In the genomic region with DNA sequence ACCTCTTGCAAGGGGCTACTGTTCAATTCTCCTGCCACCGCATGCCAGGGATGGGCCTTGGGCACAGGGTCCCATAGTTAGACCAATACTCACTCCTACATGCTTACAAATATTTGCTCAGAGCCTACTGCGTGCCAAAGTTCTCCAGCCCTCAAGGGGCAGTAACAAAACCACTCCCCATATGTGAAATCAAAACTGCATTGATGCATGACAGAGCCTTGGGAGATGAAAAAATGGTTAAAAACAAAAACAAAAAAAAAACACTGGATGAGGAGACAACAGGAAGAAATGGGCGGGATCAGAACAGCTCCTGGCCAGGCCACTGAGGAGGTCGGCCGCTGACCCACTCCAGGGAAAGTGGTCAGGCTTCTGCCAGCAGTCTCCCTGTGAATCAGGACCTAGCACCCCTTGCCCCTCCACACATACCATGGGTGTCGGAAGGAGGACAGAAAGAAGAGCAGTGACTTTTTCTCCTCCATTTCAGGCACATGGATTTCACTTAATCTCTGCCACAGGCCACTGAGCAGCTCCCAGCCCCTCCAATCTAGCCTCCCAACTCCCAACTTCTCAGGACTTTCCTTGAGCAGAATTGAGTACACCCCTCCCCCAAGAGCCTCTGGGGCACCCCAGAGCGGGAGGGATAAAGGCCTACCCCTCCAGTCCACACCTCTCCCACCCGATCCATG, we compare ENCODE assay signal across 2 cellular contexts.
TF ChIP-seq lines count a peak whose summit lies in the region.

No MANE protein-coding gene starts in this region.

TF ChIP-seq in A549, 52 proteins besides CTCF, POLR2A, EP300 and RAD21:
- TF ChIP-seq HOXB13 (CRISPR knock-in tag; IDR thresholded peaks at IDR 0.05; ENCODE audit: low read depth) (no peak), FOXS1 (CRISPR knock-in tag; IDR thresholded peaks at IDR 0.05) (no peak), HDAC2 (IDR thresholded peaks at IDR 0.05) (no peak), CHD2 (IDR thresholded peaks at IDR 0.05; ENCODE audit: low read length, partially characterized antibody) (no peak), PHF8 (IDR thresholded peaks at IDR 0.05; ENCODE audit: borderline replicate concordance, low read depth) (no peak), BHLHE40 (IDR thresholded peaks at IDR 0.05; ENCODE audit: low read depth, low read length) (no peak), MYC (IDR thresholded peaks at IDR 0.05; ENCODE audit: borderline replicate concordance, low read length) (no peak), CHD4 (IDR thresholded peaks at IDR 0.05; ENCODE audit: borderline replicate concordance) (no peak), EHMT2 (IDR thresholded peaks at IDR 0.05; ENCODE audit: low read depth) (no peak), TFCP2L1 (CRISPR knock-in tag; IDR thresholded peaks at IDR 0.05) (no peak), JUN (IDR thresholded peaks at IDR 0.05) (no peak)
- TF ChIP-seq, protein P1, sequence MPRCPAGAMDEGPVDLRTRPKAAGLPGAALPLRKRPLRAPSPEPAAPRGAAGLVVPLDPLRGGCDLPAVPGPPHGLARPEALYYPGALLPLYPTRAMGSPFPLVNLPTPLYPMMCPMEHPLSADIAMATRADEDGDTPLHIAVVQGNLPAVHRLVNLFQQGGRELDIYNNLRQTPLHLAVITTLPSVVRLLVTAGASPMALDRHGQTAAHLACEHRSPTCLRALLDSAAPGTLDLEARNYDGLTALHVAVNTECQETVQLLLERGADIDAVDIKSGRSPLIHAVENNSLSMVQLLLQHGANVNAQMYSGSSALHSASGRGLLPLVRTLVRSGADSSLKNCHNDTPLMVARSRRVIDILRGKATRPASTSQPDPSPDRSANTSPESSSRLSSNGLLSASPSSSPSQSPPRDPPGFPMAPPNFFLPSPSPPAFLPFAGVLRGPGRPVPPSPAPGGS (IDR thresholded peaks at IDR 0.05): no peak
- TF ChIP-seq, protein P2, sequence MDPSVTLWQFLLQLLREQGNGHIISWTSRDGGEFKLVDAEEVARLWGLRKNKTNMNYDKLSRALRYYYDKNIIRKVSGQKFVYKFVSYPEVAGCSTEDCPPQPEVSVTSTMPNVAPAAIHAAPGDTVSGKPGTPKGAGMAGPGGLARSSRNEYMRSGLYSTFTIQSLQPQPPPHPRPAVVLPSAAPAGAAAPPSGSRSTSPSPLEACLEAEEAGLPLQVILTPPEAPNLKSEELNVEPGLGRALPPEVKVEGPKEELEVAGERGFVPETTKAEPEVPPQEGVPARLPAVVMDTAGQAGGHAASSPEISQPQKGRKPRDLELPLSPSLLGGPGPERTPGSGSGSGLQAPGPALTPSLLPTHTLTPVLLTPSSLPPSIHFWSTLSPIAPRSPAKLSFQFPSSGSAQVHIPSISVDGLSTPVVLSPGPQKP (IDR thresholded peaks at IDR 0.05; ENCODE audit: low read depth, low read length): no peak
- TF ChIP-seq, protein P3, sequence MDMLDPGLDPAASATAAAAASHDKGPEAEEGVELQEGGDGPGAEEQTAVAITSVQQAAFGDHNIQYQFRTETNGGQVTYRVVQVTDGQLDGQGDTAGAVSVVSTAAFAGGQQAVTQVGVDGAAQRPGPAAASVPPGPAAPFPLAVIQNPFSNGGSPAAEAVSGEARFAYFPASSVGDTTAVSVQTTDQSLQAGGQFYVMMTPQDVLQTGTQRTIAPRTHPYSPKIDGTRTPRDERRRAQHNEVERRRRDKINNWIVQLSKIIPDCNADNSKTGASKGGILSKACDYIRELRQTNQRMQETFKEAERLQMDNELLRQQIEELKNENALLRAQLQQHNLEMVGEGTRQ (IDR thresholded peaks at IDR 0.05): no peak

TF ChIP-seq in neural cell, 6 proteins besides CTCF, POLR2A, EP300 and RAD21:
- TF ChIP-seq EZH2 (IDR thresholded peaks at IDR 0.05; ENCODE audit: borderline replicate concordance, insufficient read depth, low read length, poor library complexity, severe bottlenecking): no peak
- no peak for TF ChIP-seq SMC3 (conservative IDR thresholded peaks at IDR 0.05; ENCODE audit: poor library complexity)
- TF ChIP-seq, protein P4, sequence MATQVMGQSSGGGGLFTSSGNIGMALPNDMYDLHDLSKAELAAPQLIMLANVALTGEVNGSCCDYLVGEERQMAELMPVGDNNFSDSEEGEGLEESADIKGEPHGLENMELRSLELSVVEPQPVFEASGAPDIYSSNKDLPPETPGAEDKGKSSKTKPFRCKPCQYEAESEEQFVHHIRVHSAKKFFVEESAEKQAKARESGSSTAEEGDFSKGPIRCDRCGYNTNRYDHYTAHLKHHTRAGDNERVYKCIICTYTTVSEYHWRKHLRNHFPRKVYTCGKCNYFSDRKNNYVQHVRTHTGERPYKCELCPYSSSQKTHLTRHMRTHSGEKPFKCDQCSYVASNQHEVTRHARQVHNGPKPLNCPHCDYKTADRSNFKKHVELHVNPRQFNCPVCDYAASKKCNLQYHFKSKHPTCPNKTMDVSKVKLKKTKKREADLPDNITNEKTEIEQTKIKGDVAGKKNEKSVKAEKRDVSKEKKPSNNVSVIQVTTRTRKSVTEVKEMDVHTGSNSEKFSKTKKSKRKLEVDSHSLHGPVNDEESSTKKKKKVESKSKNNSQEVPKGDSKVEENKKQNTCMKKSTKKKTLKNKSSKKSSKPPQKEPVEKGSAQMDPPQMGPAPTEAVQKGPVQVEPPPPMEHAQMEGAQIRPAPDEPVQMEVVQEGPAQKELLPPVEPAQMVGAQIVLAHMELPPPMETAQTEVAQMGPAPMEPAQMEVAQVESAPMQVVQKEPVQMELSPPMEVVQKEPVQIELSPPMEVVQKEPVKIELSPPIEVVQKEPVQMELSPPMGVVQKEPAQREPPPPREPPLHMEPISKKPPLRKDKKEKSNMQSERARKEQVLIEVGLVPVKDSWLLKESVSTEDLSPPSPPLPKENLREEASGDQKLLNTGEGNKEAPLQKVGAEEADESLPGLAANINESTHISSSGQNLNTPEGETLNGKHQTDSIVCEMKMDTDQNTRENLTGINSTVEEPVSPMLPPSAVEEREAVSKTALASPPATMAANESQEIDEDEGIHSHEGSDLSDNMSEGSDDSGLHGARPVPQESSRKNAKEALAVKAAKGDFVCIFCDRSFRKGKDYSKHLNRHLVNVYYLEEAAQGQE (IDR thresholded peaks at IDR 0.05; ENCODE audit: borderline replicate concordance): no peak
- TF ChIP-seq MXI1 (conservative IDR thresholded peaks at IDR 0.05; ENCODE audit: poor library complexity, severe bottlenecking): no peak
- no peak for TF ChIP-seq POLR2AphosphoS5 (IDR thresholded peaks at IDR 0.05)
